In genomic region chr9:113350338-113350672, GRCh38 we compare ENCODE assay signal across 1 cellular context.
TF ChIP-seq lines count a peak whose summit lies in the region.

No MANE protein-coding gene starts in this region.

TF ChIP-seq in WTC11, 78 proteins besides CTCF, POLR2A, EP300 and RAD21 (continued from another document):
- no peak for TF ChIP-seq MLX (CRISPR knock-in tag; IDR thresholded peaks at IDR 0.05)
- no peak for TF ChIP-seq ZNF219 (CRISPR knock-in tag; IDR thresholded peaks at IDR 0.05; ENCODE audit: borderline replicate concordance)
- no peak for TF ChIP-seq PREB (CRISPR knock-in tag; IDR thresholded peaks at IDR 0.05; ENCODE audit: borderline replicate concordance)
- TF ChIP-seq NR3C1 (CRISPR knock-in tag; conservative IDR thresholded peaks at IDR 0.05; ENCODE audit: low read depth): no peak
- TF ChIP-seq ZNF281 (CRISPR knock-in tag; IDR thresholded peaks at IDR 0.05): no peak
- TF ChIP-seq NFYB (CRISPR knock-in tag; conservative IDR thresholded peaks at IDR 0.05; ENCODE audit: low read depth): no peak
